ENCODE assay signal across 1 cellular context in the genomic region with DNA sequence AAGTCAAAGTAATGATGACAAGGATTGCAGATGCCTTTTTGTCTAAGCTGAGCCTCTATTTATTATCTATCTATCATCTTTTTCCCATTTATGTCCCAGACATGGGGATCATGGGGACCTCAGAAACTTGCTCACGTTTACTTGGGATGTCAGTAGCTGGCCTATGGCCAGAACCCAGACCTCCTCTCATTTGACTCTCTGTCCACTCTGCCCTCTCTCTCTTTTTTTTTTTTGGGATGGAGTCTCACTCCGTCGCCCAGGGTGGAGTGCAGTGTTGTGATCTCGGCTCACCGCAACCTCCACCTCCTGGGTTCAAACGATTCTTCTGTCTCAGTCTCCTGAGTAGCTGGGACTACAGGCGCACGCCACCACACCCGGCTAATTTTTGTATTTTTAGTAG.
A peak's percentile ranks its signal among the peaks of the same experiment; 100 is the strongest.
TF ChIP-seq lines count a peak whose summit lies in the region.

No MANE protein-coding gene starts in this region.

TF ChIP-seq in K562, 482 proteins besides CTCF, POLR2A, EP300 and RAD21 (continued from another document):
- TF ChIP-seq, protein P1, sequence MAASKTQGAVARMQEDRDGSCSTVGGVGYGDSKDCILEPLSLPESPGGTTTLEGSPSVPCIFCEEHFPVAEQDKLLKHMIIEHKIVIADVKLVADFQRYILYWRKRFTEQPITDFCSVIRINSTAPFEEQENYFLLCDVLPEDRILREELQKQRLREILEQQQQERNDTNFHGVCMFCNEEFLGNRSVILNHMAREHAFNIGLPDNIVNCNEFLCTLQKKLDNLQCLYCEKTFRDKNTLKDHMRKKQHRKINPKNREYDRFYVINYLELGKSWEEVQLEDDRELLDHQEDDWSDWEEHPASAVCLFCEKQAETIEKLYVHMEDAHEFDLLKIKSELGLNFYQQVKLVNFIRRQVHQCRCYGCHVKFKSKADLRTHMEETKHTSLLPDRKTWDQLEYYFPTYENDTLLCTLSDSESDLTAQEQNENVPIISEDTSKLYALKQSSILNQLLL (CRISPR knock-in tag; IDR thresholded peaks at IDR 0.05; ENCODE audit: borderline replicate concordance): no peak
- TF ChIP-seq ZNF75A (CRISPR knock-in tag; IDR thresholded peaks at IDR 0.05) (no peak), RBBP5 (IDR thresholded peaks at IDR 0.05; ENCODE audit: borderline replicate concordance, insufficient read depth, low read length, poor library complexity, severe bottlenecking) (no peak), RBM25 (IDR thresholded peaks at IDR 0.05; ENCODE audit: low read depth, low read length, severe bottlenecking) (no peak), PPARD (CRISPR knock-in tag; IDR thresholded peaks at IDR 0.05) (no peak), SRSF9 (IDR thresholded peaks at IDR 0.05; ENCODE audit: borderline replicate concordance, low read depth, low read length) (no peak), MYNN (IDR thresholded peaks at IDR 0.05) (no peak), MYNN (CRISPR knock-in tag; IDR thresholded peaks at IDR 0.05) (no peak), NFIC (IDR thresholded peaks at IDR 0.05) (peak; percentile 79), RFX1 (IDR thresholded peaks at IDR 0.05) (no peak)
- TF ChIP-seq, protein P2, sequence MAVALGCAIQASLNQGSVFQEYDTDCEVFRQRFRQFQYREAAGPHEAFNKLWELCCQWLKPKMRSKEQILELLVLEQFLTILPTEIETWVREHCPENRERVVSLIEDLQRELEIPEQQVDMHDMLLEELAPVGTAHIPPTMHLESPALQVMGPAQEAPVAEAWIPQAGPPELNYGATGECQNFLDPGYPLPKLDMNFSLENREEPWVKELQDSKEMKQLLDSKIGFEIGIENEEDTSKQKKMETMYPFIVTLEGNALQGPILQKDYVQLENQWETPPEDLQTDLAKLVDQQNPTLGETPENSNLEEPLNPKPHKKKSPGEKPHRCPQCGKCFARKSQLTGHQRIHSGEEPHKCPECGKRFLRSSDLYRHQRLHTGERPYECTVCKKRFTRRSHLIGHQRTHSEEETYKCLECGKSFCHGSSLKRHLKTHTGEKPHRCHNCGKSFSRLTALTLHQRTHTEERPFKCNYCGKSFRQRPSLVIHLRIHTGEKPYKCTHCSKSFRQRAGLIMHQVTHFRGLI (CRISPR knock-in tag; IDR thresholded peaks at IDR 0.05): no peak
- TF ChIP-seq, protein P3, sequence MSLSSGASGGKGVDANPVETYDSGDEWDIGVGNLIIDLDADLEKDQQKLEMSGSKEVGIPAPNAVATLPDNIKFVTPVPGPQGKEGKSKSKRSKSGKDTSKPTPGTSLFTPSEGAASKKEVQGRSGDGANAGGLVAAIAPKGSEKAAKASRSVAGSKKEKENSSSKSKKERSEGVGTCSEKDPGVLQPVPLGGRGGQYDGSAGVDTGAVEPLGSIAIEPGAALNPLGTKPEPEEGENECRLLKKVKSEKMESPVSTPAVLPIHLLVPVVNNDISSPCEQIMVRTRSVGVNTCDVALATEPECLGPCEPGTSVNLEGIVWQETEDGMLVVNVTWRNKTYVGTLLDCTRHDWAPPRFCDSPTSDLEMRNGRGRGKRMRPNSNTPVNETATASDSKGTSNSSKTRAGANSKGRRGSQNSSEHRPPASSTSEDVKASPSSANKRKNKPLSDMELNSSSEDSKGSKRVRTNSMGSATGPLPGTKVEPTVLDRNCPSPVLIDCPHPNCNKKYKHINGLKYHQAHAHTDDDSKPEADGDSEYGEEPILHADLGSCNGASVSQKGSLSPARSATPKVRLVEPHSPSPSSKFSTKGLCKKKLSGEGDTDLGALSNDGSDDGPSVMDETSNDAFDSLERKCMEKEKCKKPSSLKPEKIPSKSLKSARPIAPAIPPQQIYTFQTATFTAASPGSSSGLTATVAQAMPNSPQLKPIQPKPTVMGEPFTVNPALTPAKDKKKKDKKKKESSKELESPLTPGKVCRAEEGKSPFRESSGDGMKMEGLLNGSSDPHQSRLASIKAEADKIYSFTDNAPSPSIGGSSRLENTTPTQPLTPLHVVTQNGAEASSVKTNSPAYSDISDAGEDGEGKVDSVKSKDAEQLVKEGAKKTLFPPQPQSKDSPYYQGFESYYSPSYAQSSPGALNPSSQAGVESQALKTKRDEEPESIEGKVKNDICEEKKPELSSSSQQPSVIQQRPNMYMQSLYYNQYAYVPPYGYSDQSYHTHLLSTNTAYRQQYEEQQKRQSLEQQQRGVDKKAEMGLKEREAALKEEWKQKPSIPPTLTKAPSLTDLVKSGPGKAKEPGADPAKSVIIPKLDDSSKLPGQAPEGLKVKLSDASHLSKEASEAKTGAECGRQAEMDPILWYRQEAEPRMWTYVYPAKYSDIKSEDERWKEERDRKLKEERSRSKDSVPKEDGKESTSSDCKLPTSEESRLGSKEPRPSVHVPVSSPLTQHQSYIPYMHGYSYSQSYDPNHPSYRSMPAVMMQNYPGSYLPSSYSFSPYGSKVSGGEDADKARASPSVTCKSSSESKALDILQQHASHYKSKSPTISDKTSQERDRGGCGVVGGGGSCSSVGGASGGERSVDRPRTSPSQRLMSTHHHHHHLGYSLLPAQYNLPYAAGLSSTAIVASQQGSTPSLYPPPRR (CRISPR knock-in tag; IDR thresholded peaks at IDR 0.05; ENCODE audit: borderline replicate concordance): no peak
- TF ChIP-seq, protein P4, sequence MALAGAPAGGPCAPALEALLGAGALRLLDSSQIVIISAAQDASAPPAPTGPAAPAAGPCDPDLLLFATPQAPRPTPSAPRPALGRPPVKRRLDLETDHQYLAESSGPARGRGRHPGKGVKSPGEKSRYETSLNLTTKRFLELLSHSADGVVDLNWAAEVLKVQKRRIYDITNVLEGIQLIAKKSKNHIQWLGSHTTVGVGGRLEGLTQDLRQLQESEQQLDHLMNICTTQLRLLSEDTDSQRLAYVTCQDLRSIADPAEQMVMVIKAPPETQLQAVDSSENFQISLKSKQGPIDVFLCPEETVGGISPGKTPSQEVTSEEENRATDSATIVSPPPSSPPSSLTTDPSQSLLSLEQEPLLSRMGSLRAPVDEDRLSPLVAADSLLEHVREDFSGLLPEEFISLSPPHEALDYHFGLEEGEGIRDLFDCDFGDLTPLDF (CRISPR knock-in tag; IDR thresholded peaks at IDR 0.05): no peak
- TF ChIP-seq, protein P5, sequence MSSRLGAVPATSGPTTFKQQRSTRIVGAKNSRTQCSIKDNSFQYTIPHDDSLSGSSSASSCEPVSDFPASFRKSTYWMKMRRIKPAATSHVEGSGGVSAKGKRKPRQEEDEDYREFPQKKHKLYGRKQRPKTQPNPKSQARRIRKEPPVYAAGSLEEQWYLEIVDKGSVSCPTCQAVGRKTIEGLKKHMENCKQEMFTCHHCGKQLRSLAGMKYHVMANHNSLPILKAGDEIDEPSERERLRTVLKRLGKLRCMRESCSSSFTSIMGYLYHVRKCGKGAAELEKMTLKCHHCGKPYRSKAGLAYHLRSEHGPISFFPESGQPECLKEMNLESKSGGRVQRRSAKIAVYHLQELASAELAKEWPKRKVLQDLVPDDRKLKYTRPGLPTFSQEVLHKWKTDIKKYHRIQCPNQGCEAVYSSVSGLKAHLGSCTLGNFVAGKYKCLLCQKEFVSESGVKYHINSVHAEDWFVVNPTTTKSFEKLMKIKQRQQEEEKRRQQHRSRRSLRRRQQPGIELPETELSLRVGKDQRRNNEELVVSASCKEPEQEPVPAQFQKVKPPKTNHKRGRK (tag; IDR thresholded peaks at IDR 0.05): peak; percentile 5; the same call in 1 of the 2 replicates
